2 cellular contexts compared by ENCODE assay signal in genomic region chr1:117181630-117182041, GRCh38.
TF ChIP-seq lines count a peak whose summit lies in the region.

No MANE protein-coding gene starts in this region.

TF ChIP-seq in HEK293, 187 proteins besides CTCF, POLR2A, EP300 and RAD21 (continued from another document):
- no peak for TF ChIP-seq ZNF561 (tag by site-specific recombination; IDR thresholded peaks at IDR 0.05; ENCODE audit: borderline replicate concordance)
- TF ChIP-seq ATF2 (tag by site-specific recombination; IDR thresholded peaks at IDR 0.05; ENCODE audit: low read depth), result peak; percentile 17; the same call in 1 of the 2 replicates
- TF ChIP-seq SP3 (tag by site-specific recombination; IDR thresholded peaks at IDR 0.05), result no peak
- TF ChIP-seq PRDM4 (tag by site-specific recombination; IDR thresholded peaks at IDR 0.05), result no peak

TF ChIP-seq in SK-N-SH, 30 proteins besides CTCF, POLR2A, EP300 and RAD21 (continued from another document):
- TF ChIP-seq REST (IDR thresholded peaks at IDR 0.05; ENCODE audit: low read depth, low read length), result no peak
TF ChIP-seq in SK-N-SH: peak in this region for 0.
